ENCODE assay signal across 1 cellular context in the genomic region with DNA sequence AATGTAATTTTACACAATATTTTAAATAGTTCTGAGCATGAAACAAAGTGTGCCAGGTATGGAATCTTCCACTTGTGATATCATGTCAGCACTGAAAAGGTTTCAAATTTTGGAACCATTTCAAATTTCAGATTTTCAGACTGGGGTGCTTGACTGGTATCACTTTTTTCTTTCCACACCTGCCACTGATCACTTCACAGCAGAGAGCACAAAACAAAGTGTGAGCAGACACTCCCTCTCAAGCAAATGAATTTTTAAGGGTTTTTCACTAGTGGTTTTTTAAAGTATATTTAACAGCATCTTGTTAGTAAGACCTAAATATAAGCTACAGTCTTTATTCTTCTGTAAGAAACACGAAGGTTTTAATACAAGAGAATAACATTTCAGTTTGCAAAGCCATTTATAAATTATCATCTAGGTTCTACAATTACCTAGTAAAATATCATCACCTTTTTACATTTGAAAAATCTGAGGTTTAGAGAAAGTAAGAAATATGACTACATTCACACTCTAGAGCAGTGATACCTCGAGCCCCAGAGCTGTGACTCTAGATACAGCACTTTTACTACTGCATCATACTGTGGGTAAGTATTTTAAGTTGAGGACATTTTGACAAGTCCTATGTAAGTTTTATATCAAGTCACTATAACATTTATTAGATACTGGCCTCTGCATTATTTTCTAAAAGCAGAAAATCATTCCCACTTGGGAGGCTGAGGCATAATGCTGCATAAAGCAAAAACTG.
TF ChIP-seq lines count a peak whose summit lies in the region.

No MANE protein-coding gene starts in this region.

TF ChIP-seq in endothelial cell of umbilical vein, 7 proteins besides CTCF, POLR2A, EP300 and RAD21 (continued from another document):
- no peak for TF ChIP-seq FOS (IDR thresholded peaks at IDR 0.05; ENCODE audit: borderline replicate concordance, insufficient read depth, low read length)
- no peak for TF ChIP-seq GATA2 (IDR thresholded peaks at IDR 0.05; ENCODE audit: insufficient read depth, insufficient read length, low read depth, low read length)
- no peak for TF ChIP-seq JUN (IDR thresholded peaks at IDR 0.05; ENCODE audit: borderline replicate concordance, insufficient read depth, insufficient read length, low read depth)
- no peak for TF ChIP-seq MYC (IDR thresholded peaks at IDR 0.05; ENCODE audit: low read depth, low read length)
